In the genomic region with DNA sequence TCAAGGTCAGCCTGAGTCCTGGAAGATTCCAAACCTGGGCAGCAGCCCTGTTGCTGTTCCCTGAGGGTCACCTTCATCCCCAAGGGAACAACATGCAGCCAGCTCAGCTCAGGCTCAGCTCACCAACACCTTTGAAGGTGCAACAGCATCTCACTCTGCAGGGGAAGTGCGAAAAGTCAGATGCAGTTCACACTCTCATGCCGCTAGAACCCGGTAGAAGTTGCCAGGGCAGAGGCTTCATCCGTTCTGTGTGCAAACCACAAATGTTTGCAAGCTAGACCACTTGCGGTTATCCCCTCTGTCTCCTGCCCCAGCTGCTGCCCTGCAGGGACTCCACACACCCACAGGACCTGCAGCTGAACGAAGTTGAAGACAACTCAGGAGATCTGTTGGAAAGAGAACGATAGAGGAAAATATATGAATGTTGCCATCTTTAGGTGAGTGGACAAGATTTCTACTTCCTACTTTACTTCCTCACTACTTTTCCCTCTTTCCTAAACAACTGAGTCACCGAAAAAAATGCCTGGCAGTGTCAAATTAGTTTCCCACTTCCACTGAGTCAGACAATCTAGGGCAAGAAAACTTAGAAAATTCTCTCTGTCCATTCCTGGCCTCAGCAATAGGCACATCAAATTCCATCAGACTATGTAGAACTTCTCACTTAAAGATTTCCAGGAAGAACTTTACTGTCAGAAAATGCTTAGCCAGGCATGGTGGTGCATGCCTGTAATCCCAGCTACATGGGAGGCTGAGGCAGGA, we compare ENCODE assay signal across 12 cellular contexts. TPM values are rescaled to one million over a fixed set of nuclear protein-coding genes. Genes with fewer than 3 reads are reported as not detected.
DNase-seq lines count a peak whose midpoint lies in the region; ATAC-seq and TF ChIP-seq lines count a peak whose summit lies in the region.
"Had no signal": no experiment of that assay in that cellular context is flagged by ENCODE, and none has a peak within 500 bp of the region (broad histone marks: within the 10 kb centered on the region; RNA-seq: fewer than 3 reads in every experiment).

No MANE protein-coding gene starts in this region.

- H3K27me3 ChIP-seq in CD4-positive, alpha-beta T cell (ENCODE audit: control insufficient read depth, insufficient read depth, low read length) = peaks cover 3% of the 10 kb centered on the region
- peaks cover 90% of the 10 kb centered on the region for H3K27me3 ChIP-seq in OCI-LY3 (ENCODE audit: low read depth, low read length)
- H3K27me3 ChIP-seq: adrenal gland had no signal

- H3K4me3 ChIP-seq in OCI-LY3 (ENCODE audit: low read length) = no peak overlapping the region
- H3K4me3 ChIP-seq: adrenal gland had no signal

- peak; percentile 44 for ATAC-seq in CD4-positive, alpha-beta T cell (ENCODE audit: poor library complexity)
- peak; percentile 59 for ATAC-seq in GM21367 (IDR thresholded peaks at IDR 0.05; ENCODE audit: unreplicated experiment)
- peak; percentile 87 for ATAC-seq in central memory CD8-positive, alpha-beta T cell (replicated peaks; ENCODE audit: extremely low read depth, poor library complexity, severe bottlenecking)

- no peak overlapping the region for H3K27ac ChIP-seq in CD4-positive, alpha-beta T cell (ENCODE audit: low read depth, low read length)
- H3K27ac ChIP-seq in OCI-LY3 (ENCODE audit: low read length) = no peak overlapping the region
- H3K27ac ChIP-seq: adrenal gland, C4-2B, RWPE1 had no signal

- H3K27me3 Mint-ChIP-seq in CD4-positive, alpha-beta T cell = no peaks in the 10 kb centered on the region
- H3K27me3 Mint-ChIP-seq in central memory CD8-positive, alpha-beta T cell = no peaks in the 10 kb centered on the region
- H3K27me3 Mint-ChIP-seq in activated T-helper 2 cell treated with anti-CD3 and anti-CD28 coated beads, Interferon-gamma antibody, Interleukin-2, Interleukin-4, amounts not matched to agents 10 μg/mL and 5 μg/mL and 100 μg/mL, durations not matched to agents 14 hours and 24 hours and 36 hours (ENCODE audit: low read depth) = peaks cover 54% of the 10 kb centered on the region

- H3K79me2 ChIP-seq in OCI-LY3 (ENCODE audit: low read length) = no peaks in the 10 kb centered on the region

- peak overlapping the region; percentile 18 for H3K27ac Mint-ChIP-seq in CD4-positive, alpha-beta T cell
- peak overlapping the region; percentile 94 for H3K27ac Mint-ChIP-seq in central memory CD8-positive, alpha-beta T cell (ENCODE audit: low read depth)
- H3K27ac Mint-ChIP-seq in activated T-helper 2 cell treated with anti-CD3 and anti-CD28 coated beads, Interferon-gamma antibody, Interleukin-2, Interleukin-4, amounts not matched to agents 10 μg/mL and 5 μg/mL and 100 μg/mL, durations not matched to agents 14 hours and 24 hours and 36 hours = no peak overlapping the region

- no peaks in the 10 kb centered on the region for H3K36me3 ChIP-seq in OCI-LY3 (replicated peaks; ENCODE audit: low read depth, low read length)
- H3K36me3 ChIP-seq: adrenal gland had no signal

- H3K4me3 Mint-ChIP-seq in CD4-positive, alpha-beta T cell = no peak overlapping the region
- peak overlapping the region; percentile 83 for H3K4me3 Mint-ChIP-seq in central memory CD8-positive, alpha-beta T cell
- H3K4me3 Mint-ChIP-seq in activated T-helper 2 cell treated with anti-CD3 and anti-CD28 coated beads, Interferon-gamma antibody, Interleukin-2, Interleukin-4, amounts not matched to agents 10 μg/mL and 5 μg/mL and 100 μg/mL, durations not matched to agents 14 hours and 24 hours and 36 hours (ENCODE audit: low read depth) = no peak overlapping the region

- peaks cover 16% of the 10 kb centered on the region for H3K4me1 Mint-ChIP-seq in CD4-positive, alpha-beta T cell (ENCODE audit: low read depth)
- peaks cover 70% of the 10 kb centered on the region for H3K4me1 Mint-ChIP-seq in central memory CD8-positive, alpha-beta T cell
- H3K4me1 Mint-ChIP-seq in activated T-helper 2 cell treated with anti-CD3 and anti-CD28 coated beads, Interferon-gamma antibody, Interleukin-2, Interleukin-4, amounts not matched to agents 10 μg/mL and 5 μg/mL and 100 μg/mL, durations not matched to agents 14 hours and 24 hours and 36 hours (ENCODE audit: low read depth) = peaks cover 11% of the 10 kb centered on the region

- H3K4me2 ChIP-seq in OCI-LY3 (ENCODE audit: low read length) = peak overlapping the region; percentile 30

- no peaks in the 10 kb centered on the region for H3K9me3 ChIP-seq in CD4-positive, alpha-beta T cell (ENCODE audit: control insufficient read depth, low read length)
- H3K9me3 ChIP-seq in OCI-LY3 (ENCODE audit: insufficient read depth, low read length) = no peaks in the 10 kb centered on the region
- H3K9me3 ChIP-seq: adrenal gland had no signal

- peaks cover 18% of the 10 kb centered on the region for H3K4me1 ChIP-seq in OCI-LY3 (ENCODE audit: low read length)

- no peaks in the 10 kb centered on the region for H3K9me3 Mint-ChIP-seq in CD4-positive, alpha-beta T cell
- no peaks in the 10 kb centered on the region for H3K9me3 Mint-ChIP-seq in central memory CD8-positive, alpha-beta T cell
- H3K9me3 Mint-ChIP-seq in activated T-helper 2 cell treated with anti-CD3 and anti-CD28 coated beads, Interferon-gamma antibody, Interleukin-2, Interleukin-4, amounts not matched to agents 10 μg/mL and 5 μg/mL and 100 μg/mL, durations not matched to agents 14 hours and 24 hours and 36 hours = no peaks in the 10 kb centered on the region

- H2AFZ ChIP-seq in OCI-LY3 (ENCODE audit: low read depth, low read length) = no peak overlapping the region; the same call in 1 of the 2 replicates

- H4K20me1 ChIP-seq in OCI-LY3 (ENCODE audit: insufficient read depth, low read length) = no peaks in the 10 kb centered on the region

- POLR2A ChIA-PET in CD4-positive, alpha-beta T cell (lab: Charles Lee) = interaction anchor here (0.9 to 2.1 kb wide), 5 partner anchors 10 to 125 kb away, joined by 3 to 7 read pairs (median 3); partner anchors contain the start of gene TAGLN2

- intact Hi-C loops in CD4-positive, alpha-beta T cell (cut with DNase I, micrococcal nuclease) = loop anchor here in 1 of 2 experiments (1.0 kb wide), 1 partner anchor 91 kb away; no protein-coding TSS in a partner anchor
- intact Hi-C loops in activated T-helper 2 cell treated with anti-CD3 and anti-CD28 coated beads, Interferon-gamma antibody, Interleukin-2, Interleukin-4, amounts not matched to agents 10 μg/mL and 5 μg/mL and 100 μg/mL, durations not matched to agents 14 hours and 24 hours and 36 hours (cut with micrococcal nuclease) = no loop called here

- no peak for TF ChIP-seq CTCF in CD4-positive, alpha-beta T cell (IDR thresholded peaks at IDR 0.05)
- TF ChIP-seq CTCF in OCI-LY3 (IDR thresholded peaks at IDR 0.05; ENCODE audit: low read depth, low read length) = no peak

- DNase-seq in CD4-positive, alpha-beta T cell = peak in 5 of 10 experiments; percentile 2 to 36 (median 12)
- DNase-seq in central memory CD8-positive, alpha-beta T cell (ENCODE audit: low spot score in 2 of 2) = peak in 1 of 2 donors; percentile 58
- DNase-seq in NCI-H446 (lab: John Stamatoyannopoulos, UW) = no peak
- no peak for DNase-seq in HuH-7 (ENCODE audit: low spot score)
- no peak for DNase-seq in stimulated activated CD4-positive, alpha-beta T cell treated with anti-CD3 and anti-CD28 coated beads, Interleukin-15, amount 100 ng/mL, for 24 hours
- no peak for DNase-seq in activated T-helper 2 cell treated with anti-CD3 and anti-CD28 coated beads, Interferon-gamma antibody, Interleukin-2, Interleukin-4, amounts not matched to agents 10 μg/mL and 5 μg/mL and 100 μg/mL, durations not matched to agents 14 hours and 24 hours and 36 hours (ENCODE audit: low spot score)
- DNase-seq: adrenal gland had no signal

- H3K36me3 Mint-ChIP-seq in CD4-positive, alpha-beta T cell (ENCODE audit: low read depth) = no peaks in the 10 kb centered on the region
- peaks cover 13% of the 10 kb centered on the region for H3K36me3 Mint-ChIP-seq in central memory CD8-positive, alpha-beta T cell (ENCODE audit: insufficient read depth)
- H3K36me3 Mint-ChIP-seq in activated T-helper 2 cell treated with anti-CD3 and anti-CD28 coated beads, Interferon-gamma antibody, Interleukin-2, Interleukin-4, amounts not matched to agents 10 μg/mL and 5 μg/mL and 100 μg/mL, durations not matched to agents 14 hours and 24 hours and 36 hours (ENCODE audit: low read depth) = no peaks in the 10 kb centered on the region

- CTCF ChIA-PET in CD4-positive, alpha-beta T cell (lab: Charles Lee) = interaction anchor here (2.0 to 2.5 kb wide), 2 partner anchors 20 to 91 kb away, joined by 7 to 42 read pairs; partner anchors contain the start of gene DUSP23

- H3K9ac ChIP-seq in OCI-LY3 (ENCODE audit: low read length) = no peak overlapping the region

RNA-seq across cellular contexts. Expression of gene FCRL6, which starts 1.8 kb away (rescaled TPM):
- under 1 TPM; 0.28 to 0.52 TPM for total RNA-seq in CD4-positive, alpha-beta T cell
- total RNA-seq in activated T-helper 2 cell treated with anti-CD3 and anti-CD28 coated beads, Interferon-gamma antibody, Interleukin-2, Interleukin-4, amounts not matched to agents 10 μg/mL and 5 μg/mL and 100 μg/mL, durations not matched to agents 14 hours and 24 hours and 36 hours = not detected in 2 replicates
- total RNA-seq: fibroblast of villous mesenchyme had no signal

RNA-seq across cellular contexts. Expression of gene DUSP23, which starts 19.6 kb away (rescaled TPM):
- total RNA-seq in CD4-positive, alpha-beta T cell = 1 to 10 TPM; 3.9 to 6.0 TPM
- 26.2 and 32.6 TPM in 2 replicates for total RNA-seq in activated T-helper 2 cell treated with anti-CD3 and anti-CD28 coated beads, Interferon-gamma antibody, Interleukin-2, Interleukin-4, amounts not matched to agents 10 μg/mL and 5 μg/mL and 100 μg/mL, durations not matched to agents 14 hours and 24 hours and 36 hours

RNA-seq across cellular contexts. Expression of gene SLAMF8, which starts 26.3 kb away (rescaled TPM):
- under 1 TPM in 1 of 2 experiments, not detected in 1; 0.34 TPM for total RNA-seq in CD4-positive, alpha-beta T cell
- total RNA-seq in activated T-helper 2 cell treated with anti-CD3 and anti-CD28 coated beads, Interferon-gamma antibody, Interleukin-2, Interleukin-4, amounts not matched to agents 10 μg/mL and 5 μg/mL and 100 μg/mL, durations not matched to agents 14 hours and 24 hours and 36 hours = 0.34 and 0.71 TPM in 2 replicates
- total RNA-seq: fibroblast of villous mesenchyme had no signal
